14 cellular contexts compared by ENCODE assay signal in the genomic region with DNA sequence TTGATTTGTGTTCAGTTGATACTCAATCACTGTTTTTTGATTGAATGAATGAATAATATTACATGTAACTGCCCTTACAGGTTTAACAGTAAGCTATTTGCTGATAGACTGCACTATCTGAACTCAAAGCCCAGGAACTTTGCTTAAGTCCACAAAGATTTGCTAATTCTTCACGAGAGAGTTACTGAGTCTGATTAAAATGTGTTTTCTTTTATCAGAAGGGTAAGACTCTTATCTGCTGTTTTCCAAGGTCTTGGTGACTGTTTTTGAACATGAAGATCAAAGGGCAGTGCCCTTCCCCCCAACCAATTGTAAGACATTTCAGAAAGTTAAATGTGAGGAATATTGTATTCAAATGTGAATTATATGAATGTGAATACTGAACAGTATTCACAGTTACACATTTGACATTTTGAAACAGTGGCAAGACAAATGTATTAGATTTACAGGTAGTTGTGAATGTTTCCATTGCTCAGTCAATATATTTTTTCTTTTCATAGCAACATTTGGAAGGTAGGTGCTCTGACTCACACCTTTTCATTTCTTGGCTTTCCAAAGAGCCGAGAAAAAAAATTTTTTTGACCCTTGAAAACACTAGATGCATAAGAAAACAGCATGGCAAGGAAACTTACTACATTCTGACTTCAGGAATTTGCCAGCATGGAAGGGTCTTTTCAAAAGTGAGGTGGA.
A peak's percentile ranks its signal among the peaks of the same experiment; 100 is the strongest.
DNase-seq lines count a peak whose midpoint lies in the region; ATAC-seq, FAIRE-seq and TF ChIP-seq lines count a peak whose summit lies in the region.
"Had no signal": no experiment of that assay in that cellular context is flagged by ENCODE, and none has a peak within 500 bp of the region (broad histone marks: within the 10 kb centered on the region; RNA-seq: fewer than 3 reads in every experiment).

No MANE protein-coding gene starts in this region.

- no peaks in the 10 kb centered on the region for H3K9me3 Mint-ChIP-seq in astrocyte (ENCODE audit: unreplicated experiment)
- H3K9me3 Mint-ChIP-seq in activated CD4-positive, alpha-beta memory T cell treated with anti-CD3 and anti-CD28 coated beads, Interleukin-2, amount 10 ng/mL, durations not matched to agents 7 days and 5 days: no peaks in the 10 kb centered on the region

- H3K4me3 Mint-ChIP-seq in astrocyte (ENCODE audit: unreplicated experiment): no peak overlapping the region
- no peak overlapping the region for H3K4me3 Mint-ChIP-seq in activated CD4-positive, alpha-beta memory T cell treated with anti-CD3 and anti-CD28 coated beads, Interleukin-2, amount 10 ng/mL, durations not matched to agents 7 days and 5 days
- H3K4me3 Mint-ChIP-seq: CD14-positive monocyte; CD8-positive, alpha-beta T cell had no signal

- RAD21 ChIA-PET in HCT116 (lab: Charles Lee; ENCODE audit: low non-redundant PET in 1 of 2, low total read pairs in 2 of 2, uncharacterized antibody in 2 of 2, unreplicated experiment in 2 of 2): no interaction called here

- no peaks in the 10 kb centered on the region for H3K79me2 ChIP-seq in HCT116 (ENCODE audit: insufficient read depth, low read length)
- H3K79me2 ChIP-seq in astrocyte (ENCODE audit: insufficient read depth, low read length): no peaks in the 10 kb centered on the region
- H3K79me2 ChIP-seq in HepG2 (ENCODE audit: insufficient read depth, low read length): no peaks in the 10 kb centered on the region

- in situ Hi-C loops in HepG2 (cut with HindIII; ENCODE audit: extremely low pct_ligation_motif_present, low pct_unique_long_range_greater_than_20kb): no loop called here

- no peak for TF ChIP-seq POLR2A in HCT116 (IDR thresholded peaks at IDR 0.05; ENCODE audit: borderline replicate concordance, extremely low read depth, insufficient read depth, insufficient read length)
- TF ChIP-seq POLR2A in HepG2 (IDR thresholded peaks at IDR 0.05; ENCODE audit: insufficient read depth in 1 of 2, low read depth in 2 of 2, low read length in 2 of 2): no peak

- CTCF ChIA-PET in HCT116 (lab: Charles Lee): no interaction called here
- CTCF ChIA-PET in HepG2 (lab: Yijun Ruan, JAX; ENCODE audit: low intra/inter-chr PET ratio, low total read pairs): no interaction called here
- CTCF ChIA-PET in activated CD4-positive, alpha-beta memory T cell treated with anti-CD3 and anti-CD28 coated beads, Interleukin-2, amount 10 ng/mL, durations not matched to agents 7 days and 5 days (lab: Charles Lee): no interaction called here

- H3K4me1 ChIP-seq in HCT116 (ENCODE audit: control insufficient read depth in 1 of 2, insufficient read depth in 2 of 2, low read length in 2 of 2): peaks cover 0 to 10% of the 10 kb centered on the region in 2 experiments; a peak in 1 of 4 replicates
- no peaks in the 10 kb centered on the region for H3K4me1 ChIP-seq in astrocyte (ENCODE audit: insufficient read depth, low read length)
- peaks cover 55% of the 10 kb centered on the region for H3K4me1 ChIP-seq in HepG2 (ENCODE audit: insufficient read depth, low read length)
- H3K4me1 ChIP-seq in small intestine (ENCODE audit: control insufficient read depth in 2 of 2, insufficient read depth in 1 of 2, low read depth in 1 of 2, low read length in 1 of 2): no peaks in the 10 kb centered on the region

- H3K4me2 ChIP-seq in HCT116 (ENCODE audit: low read length) (no peak overlapping the region), astrocyte (ENCODE audit: low read length) (no peak overlapping the region), HepG2 (ENCODE audit: low read depth, low read length) (peak overlapping the region; percentile 52)

- no peaks in the 10 kb centered on the region for H3K36me3 Mint-ChIP-seq in astrocyte (ENCODE audit: low read depth, unreplicated experiment)
- H3K36me3 Mint-ChIP-seq in activated CD4-positive, alpha-beta memory T cell treated with anti-CD3 and anti-CD28 coated beads, Interleukin-2, amount 10 ng/mL, durations not matched to agents 7 days and 5 days (ENCODE audit: low read depth): no peaks in the 10 kb centered on the region
- H3K36me3 Mint-ChIP-seq: CD14-positive monocyte; CD8-positive, alpha-beta T cell had no signal

- TF ChIP-seq CTCF in HCT116 (IDR thresholded peaks at IDR 0.05 in 2 of 3, conservative IDR thresholded peaks at IDR 0.05 in 1 of 3; ENCODE audit: borderline replicate concordance in 1 of 3, insufficient read depth in 1 of 3, low read depth in 2 of 3, low read length in 2 of 3) (no peak), astrocyte (IDR thresholded peaks at IDR 0.05; ENCODE audit: insufficient read depth, low read depth, low read length) (no peak), HepG2 (CRISPR knock-in tag; IDR thresholded peaks at IDR 0.05) (no peak)

- H3K27ac Mint-ChIP-seq in astrocyte (ENCODE audit: unreplicated experiment): no peak overlapping the region
- H3K27ac Mint-ChIP-seq in activated CD4-positive, alpha-beta memory T cell treated with anti-CD3 and anti-CD28 coated beads, Interleukin-2, amount 10 ng/mL, durations not matched to agents 7 days and 5 days: no peak overlapping the region
- H3K27ac Mint-ChIP-seq: CD14-positive monocyte; CD8-positive, alpha-beta T cell had no signal

- H3K4me1 Mint-ChIP-seq in astrocyte (ENCODE audit: low read depth, unreplicated experiment): no peaks in the 10 kb centered on the region
- no peaks in the 10 kb centered on the region for H3K4me1 Mint-ChIP-seq in activated CD4-positive, alpha-beta memory T cell treated with anti-CD3 and anti-CD28 coated beads, Interleukin-2, amount 10 ng/mL, durations not matched to agents 7 days and 5 days
- H3K4me1 Mint-ChIP-seq: CD14-positive monocyte had no signal

- TF ChIP-seq EP300 in HepG2 (IDR thresholded peaks at IDR 0.05; ENCODE audit: low read depth in 2 of 2, low read length in 2 of 2): peak in 1 of 2 experiments; percentile 81; a peak in 2 of 4 replicates
- TF ChIP-seq EP300 in HepG2 (CRISPR knock-in tag; IDR thresholded peaks at IDR 0.05; ENCODE audit: borderline replicate concordance): peak; percentile 65; the same call in 1 of the 2 replicates

- H4K20me1 ChIP-seq in HCT116 (ENCODE audit: insufficient read depth) (no peaks in the 10 kb centered on the region), astrocyte (ENCODE audit: insufficient read depth, low read length) (no peaks in the 10 kb centered on the region), HepG2 (ENCODE audit: insufficient read depth, low read length) (no peaks in the 10 kb centered on the region)

- H3K27me3 Mint-ChIP-seq in astrocyte (ENCODE audit: low read depth, unreplicated experiment): peaks cover 5% of the 10 kb centered on the region
- no peaks in the 10 kb centered on the region for H3K27me3 Mint-ChIP-seq in activated CD4-positive, alpha-beta memory T cell treated with anti-CD3 and anti-CD28 coated beads, Interleukin-2, amount 10 ng/mL, durations not matched to agents 7 days and 5 days

- POLR2A ChIA-PET in HCT116 (lab: Charles Lee) (no interaction called here), HepG2 (lab: Yijun Ruan, JAX) (interaction anchor here (2.1 kb wide), 1 partner anchor 11 kb away, joined by 6 read pairs; no protein-coding TSS in a partner anchor)
- POLR2A ChIA-PET in activated CD4-positive, alpha-beta memory T cell treated with anti-CD3 and anti-CD28 coated beads, Interleukin-2, amount 10 ng/mL, durations not matched to agents 7 days and 5 days (lab: Charles Lee): no interaction called here

- TF ChIP-seq RAD21 in HCT116 (IDR thresholded peaks at IDR 0.05; ENCODE audit: low read depth) (no peak), HepG2 (CRISPR knock-in tag; IDR thresholded peaks at IDR 0.05) (no peak)

- ATAC-seq in HCT116 (no peak), HepG2 (peak; percentile 60), HG03159 (IDR thresholded peaks at IDR 0.05; ENCODE audit: unreplicated experiment) (no peak)
- ATAC-seq: CD8-positive, alpha-beta T cell had no signal

- no peak overlapping the region for H3K4me3 ChIP-seq in HCT116 (replicated peaks in 1 of 2; ENCODE audit: low read depth in 1 of 2, low read length in 2 of 2)
- no peak overlapping the region for H3K4me3 ChIP-seq in astrocyte (ENCODE audit: insufficient read depth, low read depth, low read length)
- H3K4me3 ChIP-seq in HepG2 (replicated peaks in 1 of 3; ENCODE audit: insufficient read depth in 1 of 3, low read depth in 2 of 3, low read length in 3 of 3): peak overlapping the region in 2 of 3 experiments; percentile 6 to 11; a peak in 1 of 6 replicates
- no peak overlapping the region for H3K4me3 ChIP-seq in small intestine (ENCODE audit: low read depth in 1 of 2, low read length in 2 of 2)

- H2AFZ ChIP-seq in HCT116 (ENCODE audit: low read depth, low read length, poor library complexity, severe bottlenecking) (peak overlapping the region; percentile 83), astrocyte (ENCODE audit: low read depth, low read length) (no peak overlapping the region), HepG2 (ENCODE audit: low read length) (no peak overlapping the region)

- H3K36me3 ChIP-seq in HCT116 (ENCODE audit: control insufficient read depth in 1 of 2, insufficient read depth in 2 of 2, low read length in 2 of 2) (no peaks in the 10 kb centered on the region), astrocyte (ENCODE audit: insufficient read depth, low read length) (no peaks in the 10 kb centered on the region), HepG2 (replicated peaks in 1 of 2; ENCODE audit: control insufficient read depth in 1 of 2, insufficient read depth in 2 of 2, low read length in 2 of 2) (no peaks in the 10 kb centered on the region), small intestine (ENCODE audit: control insufficient read depth in 2 of 2, insufficient read depth in 2 of 2, low read length in 2 of 2) (no peaks in the 10 kb centered on the region)

- H3K27me3 ChIP-seq in HCT116 (ENCODE audit: insufficient read depth, low read length): no peaks in the 10 kb centered on the region
- H3K27me3 ChIP-seq in astrocyte (ENCODE audit: insufficient read depth, low read length): no peaks in the 10 kb centered on the region
- H3K27me3 ChIP-seq in HepG2 (ENCODE audit: control insufficient read depth in 1 of 2, insufficient read depth in 2 of 2, low read length in 2 of 2): no peaks in the 10 kb centered on the region
- no peaks in the 10 kb centered on the region for H3K27me3 ChIP-seq in small intestine (ENCODE audit: control insufficient read depth in 2 of 2, insufficient read depth in 2 of 2, low read length in 2 of 2)

- H3K9me3 ChIP-seq in HCT116 (ENCODE audit: control insufficient read depth in 1 of 2, insufficient read depth in 1 of 2, low read depth in 1 of 2, low read length in 2 of 2) (no peaks in the 10 kb centered on the region), astrocyte (ENCODE audit: insufficient read depth, low read depth, low read length) (no peaks in the 10 kb centered on the region), HepG2 (ENCODE audit: low read length) (no peaks in the 10 kb centered on the region), small intestine (ENCODE audit: control insufficient read depth, low read depth) (no peaks in the 10 kb centered on the region)

- H3K9ac ChIP-seq in HCT116 (ENCODE audit: low read length) (no peak overlapping the region), astrocyte (ENCODE audit: low read length) (no peak overlapping the region), HepG2 (ENCODE audit: insufficient read depth, low read depth, low read length) (peak overlapping the region; percentile 20)

- 2% methylated on average over 2 of the region's 2 CpGs for WGBS in HepG2 (ENCODE audit: low lambda C conversion rate)
- WGBS in small intestine, 3 donors: 8 to 37% (median 22%) methylated on average over 2 of the region's 2 CpGs

- H3K9me2 ChIP-seq in HCT116 (ENCODE audit: insufficient read depth): no peaks in the 10 kb centered on the region

- intact Hi-C loops in HCT116 (cut with micrococcal nuclease): no loop called here
- intact Hi-C loops in HepG2 (cut with micrococcal nuclease; ENCODE audit: unreplicated experiment): loop anchor here (5.0 kb wide), 2 partner anchors 70 to 110 kb away; no protein-coding TSS in a partner anchor

- H3K27ac ChIP-seq in HCT116 (ENCODE audit: low read depth, low read length): peak overlapping the region; percentile 22; the same call in 1 of the 2 replicates
- H3K27ac ChIP-seq in astrocyte (ENCODE audit: low read depth, low read length): no peak overlapping the region
- peak overlapping the region; percentile 60 for H3K27ac ChIP-seq in HepG2 (ENCODE audit: extremely low read length, insufficient read depth, low read length)
- H3K27ac ChIP-seq in small intestine (ENCODE audit: low read depth in 1 of 2, low read length in 1 of 2): no peak overlapping the region

- DNase-seq in HCT116 (ENCODE audit: low read depth, low spot score): no peak
- no peak for DNase-seq in astrocyte (ENCODE audit: low read depth)
- DNase-seq in HepG2 (ENCODE audit: low spot score): peak; percentile 67
- peak; percentile 24 for DNase-seq in small intestine
- no peak for DNase-seq in activated CD4-positive, alpha-beta memory T cell treated with anti-CD3 and anti-CD28 coated beads, Interleukin-2, amount 10 ng/mL, durations not matched to agents 7 days and 5 days
- no peak for DNase-seq in SKM-1 treated with dmso at 0.1 percent for 144 hours (lab: John Stamatoyannopoulos, UW; ENCODE audit: unreplicated experiment)
- DNase-seq: CD8-positive, alpha-beta T cell; COR-L47; DMS53; GF-D8; HCEC 1CT had no signal

- BruUV-seq in HCT116 (replicated peaks; lab: Mats Ljungman, UMichigan): no TSS peak
- no TSS peak for BruUV-seq in HepG2 (replicated peaks; lab: Mats Ljungman, UMichigan)

- FAIRE-seq in astrocyte (lab: Jason Lieb, UNC) (peak; percentile 5), HepG2 (lab: Jason Lieb, UNC) (no peak), small intestine (lab: Jason Lieb, UNC) (no peak)
- FAIRE-seq: A204.1 had no signal

Comparison
In these comparisons a context has a peak if more than half of its experiments do, and no peak if none do; other contexts are left out.
1. DNase-seq: peak in HepG2 (single experiment) and small intestine (single experiment); none in HCT116 (single experiment), astrocyte (single experiment), activated CD4-positive, alpha-beta memory T cell treated with anti-CD3 and anti-CD28 coated beads, Interleukin-2, amount 10 ng/mL, durations not matched to agents 7 days and 5 days (single experiment) and SKM-1 treated with dmso at 0.1 percent for 144 hours (single experiment).
2. H3K27ac ChIP-seq: peak in HCT116 (single experiment) and HepG2 (single experiment); none in astrocyte (single experiment) and small intestine (0 of 2).
3. H3K4me3 ChIP-seq: peak in HepG2 (2 of 3); none in HCT116 (0 of 2), astrocyte (single experiment) and small intestine (0 of 2).
4. Of the 20 proteins assayed by ChIP-seq in both HepG2 and HCT116: peak only in HepG2: none; only in HCT116: none; in both: TCF7L2; in neither: 19.